ENCODE assay signal across 1 cellular context in the genomic region with DNA sequence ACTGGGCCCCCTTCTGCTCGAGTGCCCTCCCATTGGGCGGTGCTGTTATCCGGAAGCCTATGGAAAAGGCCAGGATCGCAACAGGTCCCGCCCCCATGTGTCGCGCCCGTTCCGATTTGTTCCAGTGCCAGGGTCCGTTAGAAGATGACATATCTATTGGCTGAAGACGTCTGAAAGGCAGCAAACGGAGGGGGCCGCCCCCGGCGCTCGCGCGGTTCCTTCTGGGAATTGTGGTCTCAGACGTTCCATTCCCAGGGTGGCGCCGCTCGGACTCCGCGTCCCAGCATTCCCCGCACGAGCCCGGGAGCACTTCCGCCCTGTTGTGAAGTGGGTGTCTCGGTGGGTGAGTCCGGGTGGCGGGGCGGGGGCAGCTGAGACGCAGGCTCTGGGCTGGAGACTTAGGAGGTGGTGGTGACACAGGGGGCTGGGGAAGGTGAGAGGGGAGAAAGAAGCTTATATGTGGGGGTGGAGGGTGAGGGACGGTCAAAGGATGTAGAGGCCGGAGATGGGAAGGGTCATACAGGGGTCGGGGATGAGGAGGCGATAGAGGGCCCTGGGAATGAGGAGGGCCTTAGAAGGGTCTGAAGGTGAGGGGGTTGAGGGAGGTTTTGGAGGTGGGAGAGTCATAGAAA.
A peak's percentile ranks its signal among the peaks of the same experiment; 100 is the strongest.
TF ChIP-seq lines count a peak whose summit lies in the region.

Gene ZSCAN20, plus strand, starts transcription at position 297 of the 632 bp plus-strand sequence. CDS start 6,644 bp downstream, outside the sequence.

TF ChIP-seq in HEK293, 187 proteins besides CTCF, POLR2A, EP300 and RAD21 (continued from another document and continues in another):
- TF ChIP-seq AEBP2 (tag by site-specific recombination; IDR thresholded peaks at IDR 0.05; ENCODE audit: borderline replicate concordance), result no peak
- no peak for TF ChIP-seq ZBTB49 (tag by site-specific recombination; IDR thresholded peaks at IDR 0.05; ENCODE audit: low read depth)
- no peak for TF ChIP-seq ZNF18 (tag by site-specific recombination; IDR thresholded peaks at IDR 0.05)
- TF ChIP-seq GLIS1 (tag by site-specific recombination; IDR thresholded peaks at IDR 0.05), result peak; percentile 57
- TF ChIP-seq ZBTB48 (tag by site-specific recombination; IDR thresholded peaks at IDR 0.05), result peak; percentile 61
- no peak for TF ChIP-seq ZNF404 (tag by site-specific recombination; IDR thresholded peaks at IDR 0.05)
- TF ChIP-seq ZNF169 (tag by site-specific recombination; IDR thresholded peaks at IDR 0.05), result no peak
- TF ChIP-seq REPIN1 (tag by site-specific recombination; IDR thresholded peaks at IDR 0.05; ENCODE audit: low read depth), result no peak
- TF ChIP-seq REST (tag by site-specific recombination; IDR thresholded peaks at IDR 0.05), result no peak
- TF ChIP-seq, protein P1, sequence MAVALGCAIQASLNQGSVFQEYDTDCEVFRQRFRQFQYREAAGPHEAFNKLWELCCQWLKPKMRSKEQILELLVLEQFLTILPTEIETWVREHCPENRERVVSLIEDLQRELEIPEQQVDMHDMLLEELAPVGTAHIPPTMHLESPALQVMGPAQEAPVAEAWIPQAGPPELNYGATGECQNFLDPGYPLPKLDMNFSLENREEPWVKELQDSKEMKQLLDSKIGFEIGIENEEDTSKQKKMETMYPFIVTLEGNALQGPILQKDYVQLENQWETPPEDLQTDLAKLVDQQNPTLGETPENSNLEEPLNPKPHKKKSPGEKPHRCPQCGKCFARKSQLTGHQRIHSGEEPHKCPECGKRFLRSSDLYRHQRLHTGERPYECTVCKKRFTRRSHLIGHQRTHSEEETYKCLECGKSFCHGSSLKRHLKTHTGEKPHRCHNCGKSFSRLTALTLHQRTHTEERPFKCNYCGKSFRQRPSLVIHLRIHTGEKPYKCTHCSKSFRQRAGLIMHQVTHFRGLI (tag by site-specific recombination; IDR thresholded peaks at IDR 0.05), result no peak; the same call in 1 of the 2 replicates
- peak; percentile 37; the same call in 1 of the 2 replicates for TF ChIP-seq ZBTB21 (tag by site-specific recombination; IDR thresholded peaks at IDR 0.05)
- TF ChIP-seq ZNF561 (tag by site-specific recombination; IDR thresholded peaks at IDR 0.05; ENCODE audit: borderline replicate concordance), result peak; percentile 46; the same call in 1 of the 2 replicates
- peak; percentile 59; the same call in 1 of the 2 replicates for TF ChIP-seq KLF9 (tag by site-specific recombination; IDR thresholded peaks at IDR 0.05; ENCODE audit: low read depth)
- no peak for TF ChIP-seq ZNF654 (tag by site-specific recombination; IDR thresholded peaks at IDR 0.05; ENCODE audit: low read depth)
- TF ChIP-seq, protein P2, sequence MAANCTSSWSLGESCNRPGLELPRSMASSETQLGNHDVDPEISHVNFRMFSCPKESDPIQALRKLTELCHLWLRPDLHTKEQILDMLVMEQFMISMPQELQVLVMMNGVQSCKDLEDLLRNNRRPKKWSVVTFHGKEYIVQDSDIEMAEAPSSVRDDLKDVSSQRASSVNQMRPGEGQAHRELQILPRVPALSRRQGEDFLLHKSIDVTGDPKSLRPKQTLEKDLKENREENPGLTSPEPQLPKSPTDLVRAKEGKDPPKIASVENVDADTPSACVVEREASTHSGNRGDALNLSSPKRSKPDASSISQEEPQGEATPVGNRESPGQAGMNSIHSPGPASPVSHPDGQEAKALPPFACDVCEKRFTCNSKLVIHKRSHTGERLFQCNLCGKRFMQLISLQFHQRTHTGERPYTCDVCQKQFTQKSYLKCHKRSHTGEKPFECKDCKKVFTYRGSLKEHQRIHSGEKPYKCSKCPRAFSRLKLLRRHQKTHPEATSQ (tag by site-specific recombination; IDR thresholded peaks at IDR 0.05), result no peak
- TF ChIP-seq ZNF366 (tag by site-specific recombination; conservative IDR thresholded peaks at IDR 0.05), result no peak
- peak; percentile 72; the same call in 1 of the 2 replicates for TF ChIP-seq ZNF610 (tag by site-specific recombination; IDR thresholded peaks at IDR 0.05; ENCODE audit: borderline replicate concordance)
- no peak for TF ChIP-seq ZNF792 (tag by site-specific recombination; IDR thresholded peaks at IDR 0.05)
- no peak for TF ChIP-seq ZNF132 (tag by site-specific recombination; IDR thresholded peaks at IDR 0.05; ENCODE audit: borderline replicate concordance)
- TF ChIP-seq, protein P3, sequence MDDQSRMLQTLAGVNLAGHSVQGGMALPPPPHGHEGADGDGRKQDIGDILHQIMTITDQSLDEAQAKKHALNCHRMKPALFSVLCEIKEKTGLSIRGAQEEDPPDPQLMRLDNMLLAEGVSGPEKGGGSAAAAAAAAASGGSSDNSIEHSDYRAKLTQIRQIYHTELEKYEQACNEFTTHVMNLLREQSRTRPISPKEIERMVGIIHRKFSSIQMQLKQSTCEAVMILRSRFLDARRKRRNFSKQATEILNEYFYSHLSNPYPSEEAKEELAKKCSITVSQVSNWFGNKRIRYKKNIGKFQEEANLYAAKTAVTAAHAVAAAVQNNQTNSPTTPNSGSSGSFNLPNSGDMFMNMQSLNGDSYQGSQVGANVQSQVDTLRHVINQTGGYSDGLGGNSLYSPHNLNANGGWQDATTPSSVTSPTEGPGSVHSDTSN (CRISPR knock-in tag; IDR thresholded peaks at IDR 0.05), result peak; percentile 81; the same call in 1 of the 2 replicates
- TF ChIP-seq ZNF138 (tag by site-specific recombination; IDR thresholded peaks at IDR 0.05; ENCODE audit: borderline replicate concordance), result no peak
- TF ChIP-seq EGR2 (tag by site-specific recombination; IDR thresholded peaks at IDR 0.05; ENCODE audit: low read depth), result peak; percentile 97
- TF ChIP-seq SETDB1 (IDR thresholded peaks at IDR 0.05; ENCODE audit: insufficient read length, low read length), result no peak
- TF ChIP-seq ZBTB1 (tag by site-specific recombination; IDR thresholded peaks at IDR 0.05), result peak; percentile 54; the same call in 1 of the 2 replicates
- TF ChIP-seq PRDM1 (tag by site-specific recombination; IDR thresholded peaks at IDR 0.05), result no peak
- no peak for TF ChIP-seq ZNF549 (tag by site-specific recombination; IDR thresholded peaks at IDR 0.05)
- TF ChIP-seq ZNF585B (tag by site-specific recombination; IDR thresholded peaks at IDR 0.05), result no peak
- TF ChIP-seq ZBTB44 (tag by site-specific recombination; IDR thresholded peaks at IDR 0.05), result no peak
- peak; percentile 97 for TF ChIP-seq SP3 (tag by site-specific recombination; IDR thresholded peaks at IDR 0.05)
- peak; percentile 71; the same call in 1 of the 2 replicates for TF ChIP-seq ZFP37 (tag by site-specific recombination; IDR thresholded peaks at IDR 0.05)
- no peak for TF ChIP-seq ZNF354C (tag by site-specific recombination; IDR thresholded peaks at IDR 0.05; ENCODE audit: borderline replicate concordance, low read depth)
- TF ChIP-seq, protein P4, sequence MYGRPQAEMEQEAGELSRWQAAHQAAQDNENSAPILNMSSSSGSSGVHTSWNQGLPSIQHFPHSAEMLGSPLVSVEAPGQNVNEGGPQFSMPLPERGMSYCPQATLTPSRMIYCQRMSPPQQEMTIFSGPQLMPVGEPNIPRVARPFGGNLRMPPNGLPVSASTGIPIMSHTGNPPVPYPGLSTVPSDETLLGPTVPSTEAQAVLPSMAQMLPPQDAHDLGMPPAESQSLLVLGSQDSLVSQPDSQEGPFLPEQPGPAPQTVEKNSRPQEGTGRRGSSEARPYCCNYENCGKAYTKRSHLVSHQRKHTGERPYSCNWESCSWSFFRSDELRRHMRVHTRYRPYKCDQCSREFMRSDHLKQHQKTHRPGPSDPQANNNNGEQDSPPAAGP (tag by site-specific recombination; IDR thresholded peaks at IDR 0.05), result peak; percentile 64
- TF ChIP-seq YY2 (tag by site-specific recombination; IDR thresholded peaks at IDR 0.05), result 0 out of 2 replicates have a peak, but pooled peaks have one; percentile 24
- TF ChIP-seq ZNF664 (tag by site-specific recombination; IDR thresholded peaks at IDR 0.05), result no peak
- TF ChIP-seq ZNF148 (tag by site-specific recombination; IDR thresholded peaks at IDR 0.05; ENCODE audit: borderline replicate concordance), result no peak
- TF ChIP-seq ZNF155 (tag by site-specific recombination; IDR thresholded peaks at IDR 0.05), result no peak
- TF ChIP-seq ZNF426 (tag by site-specific recombination; IDR thresholded peaks at IDR 0.05), result no peak
